Comparison of ENCODE assay signal across 8 cellular contexts in the genomic region with DNA sequence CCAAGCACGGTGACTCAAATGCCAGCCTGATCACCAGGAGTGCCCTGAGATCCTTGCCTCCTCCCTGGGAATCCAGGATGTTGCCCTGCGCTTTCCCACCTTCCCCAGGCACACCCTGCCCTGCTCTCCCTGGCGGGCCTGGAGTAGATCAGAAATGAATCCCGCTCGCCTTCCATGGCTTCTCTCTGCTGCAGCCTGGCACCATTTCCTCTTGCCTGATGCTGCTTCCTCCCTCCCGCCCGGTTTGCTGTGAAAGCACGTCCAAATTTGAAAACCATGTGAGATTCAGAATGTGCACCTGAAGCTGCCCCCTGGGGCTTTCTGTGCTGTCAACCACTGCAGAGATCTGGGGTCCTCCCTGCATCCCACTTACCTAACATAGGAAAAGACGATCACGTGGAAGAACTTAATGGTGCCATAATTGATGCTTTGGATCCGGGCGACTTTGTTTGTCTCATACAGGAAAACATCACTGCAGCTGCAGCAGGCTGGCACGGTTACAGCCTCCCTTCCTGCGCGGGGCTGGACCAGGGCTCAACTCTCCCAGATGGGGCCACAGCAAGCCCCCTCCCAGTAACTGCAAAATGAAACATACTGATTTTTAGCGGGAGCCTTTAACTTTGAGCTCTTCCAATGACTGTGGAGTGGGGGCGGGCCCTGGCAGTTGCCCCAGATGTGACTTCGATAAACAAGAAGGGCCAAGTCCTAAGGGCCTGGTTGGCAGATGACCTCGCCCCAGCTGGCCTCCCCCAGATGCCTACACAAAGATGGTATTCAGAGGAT. TPM values are rescaled to one million over a fixed set of nuclear protein-coding genes. Genes with fewer than 3 reads are reported as not detected.
DNase-seq lines count a peak whose midpoint lies in the region; ATAC-seq and TF ChIP-seq lines count a peak whose summit lies in the region.

No MANE protein-coding gene starts in this region.

- DNase-seq in AG04450 (ENCODE audit: low read depth, low spot score) (no peak), neural crest cell (ENCODE audit: low read depth, low spot score) (no peak), NCI-H82 treated with DMSO at 0.1 percent for 48 hours (lab: John Stamatoyannopoulos, UW; ENCODE audit: unreplicated experiment) (no peak), erythroblast (lab: John Stamatoyannopoulos, UW) (no peak)
- peak; percentile 15 for DNase-seq in activated CD4-positive, alpha-beta T cell treated with anti-CD3 and anti-CD28 coated beads for 1 hour

- no peak for ATAC-seq in GM19351 (IDR thresholded peaks at IDR 0.05; ENCODE audit: unreplicated experiment)

- H3K36me3 Mint-ChIP-seq in neural crest cell (ENCODE audit: low read depth), result no peaks in the 10 kb centered on the region

- H3K27ac ChIP-seq in AG04450 (ENCODE audit: low read depth, low read length) (no peak overlapping the region), KOPT-K1 (ENCODE audit: low read depth, low read length, poor library complexity, severe bottlenecking) (peak overlapping the region; percentile 70)

- peaks cover 3% of the 10 kb centered on the region for H3K9me3 Mint-ChIP-seq in neural crest cell

- no peaks in the 10 kb centered on the region for H3K4me1 ChIP-seq in endocrine pancreas (ENCODE audit: control insufficient read depth, insufficient read depth, low read length)

- no peak for TF ChIP-seq CTCF in AG04450 (IDR thresholded peaks at IDR 0.05; ENCODE audit: low read depth, low read length)
- no peak for TF ChIP-seq CTCF in neural crest cell (conservative IDR thresholded peaks at IDR 0.05)

- no peaks in the 10 kb centered on the region; the same call in 1 of the 2 replicates for H3K9me3 ChIP-seq in AG04450 (ENCODE audit: control insufficient read depth, insufficient read depth, low read length)
- H3K9me3 ChIP-seq in KOPT-K1 (ENCODE audit: insufficient read depth, low read length, poor library complexity, severe bottlenecking), result no peaks in the 10 kb centered on the region
- no peaks in the 10 kb centered on the region for H3K9me3 ChIP-seq in endocrine pancreas (ENCODE audit: control insufficient read depth, low read length)

- H3K27me3 ChIP-seq in AG04450 (ENCODE audit: control insufficient read depth, insufficient read depth, low read length) (no peaks in the 10 kb centered on the region), endocrine pancreas (ENCODE audit: control insufficient read depth, insufficient read depth, low read length) (no peaks in the 10 kb centered on the region)

- H3K36me3 ChIP-seq in KOPT-K1 (ENCODE audit: insufficient read depth, low read length), result no peaks in the 10 kb centered on the region
- H3K36me3 ChIP-seq in endocrine pancreas (ENCODE audit: control insufficient read depth, insufficient read depth, low read length), result no peaks in the 10 kb centered on the region

- H3K27ac Mint-ChIP-seq in neural crest cell (ENCODE audit: unreplicated experiment), result peak overlapping the region; percentile 32

- H3K4me3 ChIP-seq in AG04450 (ENCODE audit: low read depth, low read length) (peak overlapping the region; percentile 54), endocrine pancreas (ENCODE audit: control insufficient read depth, insufficient read depth, low read length) (peak overlapping the region; percentile 25)

- POLR2A ChIA-PET in AG04450 (lab: Yijun Ruan, JAX), result interaction anchor here (0.7 kb wide), 1 partner anchor 403 kb away, joined by 3 read pairs; no protein-coding TSS in a partner anchor

- H3K4me1 Mint-ChIP-seq in neural crest cell, result peaks cover 18% of the 10 kb centered on the region

- no peak for TF ChIP-seq POLR2A in erythroblast (IDR thresholded peaks at IDR 0.05; ENCODE audit: low read length)

- CTCF ChIA-PET in AG04450 (lab: Charles Lee), result interaction anchor here (1.0 kb wide), 1 partner anchor 27 kb away, joined by 3 read pairs; no protein-coding TSS in a partner anchor

- no peak overlapping the region for H3K4me3 Mint-ChIP-seq in neural crest cell

- no peak overlapping the region for H3K9ac ChIP-seq in endocrine pancreas (ENCODE audit: control insufficient read depth, insufficient read depth, low read length)

- no peaks in the 10 kb centered on the region for H3K27me3 Mint-ChIP-seq in neural crest cell (ENCODE audit: low read depth)

RNA-seq across cellular contexts. Expression of a gene that starts 24.9 kb away (rescaled TPM):
- 9.2 and 11.4 TPM in 2 replicates for polyA plus RNA-seq in AG04450 (2011; rRNA removed)
- polyA minus RNA-seq in AG04450 (2011; rRNA and poly(A)+ RNA removed), result 4.6 and 4.9 TPM in 2 replicates
- 23.8 and 24.4 TPM in 2 replicates for total RNA-seq in neural crest cell

RNA-seq across cellular contexts. Expression of a gene that starts 50.9 kb away (rescaled TPM):
- 13.3 and 22.1 TPM in 2 replicates for polyA plus RNA-seq in AG04450 (2011; rRNA removed)
- polyA minus RNA-seq in AG04450 (2011; rRNA and poly(A)+ RNA removed), result 3.9 and 8.8 TPM in 2 replicates
- 40.4 and 43.5 TPM in 2 replicates for total RNA-seq in neural crest cell
